In the genomic region with DNA sequence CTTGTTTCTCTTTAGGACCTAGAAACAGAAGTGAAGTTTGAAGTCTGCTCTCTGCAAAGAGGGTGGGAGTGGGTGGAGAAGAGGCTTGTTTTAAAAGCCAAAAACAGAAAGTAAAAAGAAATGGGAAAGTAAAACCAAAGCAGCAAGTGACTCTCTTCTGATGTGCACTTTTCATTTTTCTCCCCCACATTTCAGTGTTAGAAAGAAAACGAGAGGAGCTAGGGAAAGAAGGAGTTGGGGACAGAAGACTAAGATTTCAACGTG, we compare ENCODE assay signal across 9 cellular contexts. TPM values are rescaled to one million over a fixed set of nuclear protein-coding genes. Genes with fewer than 3 reads are reported as not detected.
A peak's percentile ranks its signal among the peaks of the same experiment; 100 is the strongest.
DNase-seq lines count a peak whose midpoint lies in the region; ATAC-seq and TF ChIP-seq lines count a peak whose summit lies in the region.
"Had no signal": no experiment of that assay in that cellular context is flagged by ENCODE, and none has a peak within 500 bp of the region (broad histone marks: within the 10 kb centered on the region; RNA-seq: fewer than 3 reads in every experiment).

No MANE protein-coding gene starts in this region.

- peak overlapping the region; percentile 45 for H3K4me3 ChIP-seq in CD8-positive, alpha-beta memory T cell (ENCODE audit: low read length)
- H3K4me3 ChIP-seq in esophagus squamous epithelium (peak overlapping the region; percentile 44 to 74 (median 54)), gastroesophageal sphincter (peak overlapping the region in 1 of 2 donors; percentile 50)

- no peaks in the 10 kb centered on the region for H3K36me3 Mint-ChIP-seq in CD8-positive, alpha-beta memory T cell

- H3K27me3 Mint-ChIP-seq in CD8-positive, alpha-beta memory T cell, result peaks cover 24 to 45% of the 10 kb centered on the region in 2 donors

- H3K27ac ChIP-seq in CD8-positive, alpha-beta memory T cell (ENCODE audit: low read depth, low read length), result no peak overlapping the region
- H3K27ac ChIP-seq in esophagus squamous epithelium (peak overlapping the region in 3 of 4 donors; percentile 30 to 71 (median 63)), gastroesophageal sphincter (no peak overlapping the region)

- peak; percentile 49 for ATAC-seq in GM19467 (IDR thresholded peaks at IDR 0.05; ENCODE audit: unreplicated experiment)
- ATAC-seq in HG03460 (IDR thresholded peaks at IDR 0.05; ENCODE audit: unreplicated experiment), result peak; percentile 45
- peak; percentile 29 for ATAC-seq in stimulated activated naive CD8-positive, alpha-beta T cell treated with anti-CD3 and anti-CD28 coated beads, Interleukin-15, Interleukin-2, amounts not matched to agents 100 U/mL and 50 U/mL, for 24 hours
- ATAC-seq in gastroesophageal sphincter, result no peak

- DNase-seq in CD8-positive, alpha-beta memory T cell, result no peak
- DNase-seq in esophagus squamous epithelium (lab: John Stamatoyannopoulos, UW) (no peak), hepatic stellate cell (ENCODE audit: low spot score) (no peak), HT-29 (ENCODE audit: low spot score) (no peak)
- DNase-seq in stimulated activated naive CD8-positive, alpha-beta T cell treated with anti-CD3 and anti-CD28 coated beads, Interleukin-15, Interleukin-2, amounts not matched to agents 100 U/mL and 50 U/mL, for 24 hours, result no peak

- no peaks in the 10 kb centered on the region for H3K9me3 ChIP-seq in CD8-positive, alpha-beta memory T cell (ENCODE audit: low read length)
- H3K9me3 ChIP-seq in esophagus squamous epithelium (no peaks in the 10 kb centered on the region), gastroesophageal sphincter (no peaks in the 10 kb centered on the region)

- H3K27me3 ChIP-seq in CD8-positive, alpha-beta memory T cell (ENCODE audit: insufficient read depth, low read length, poor library complexity, severe bottlenecking), result peaks cover 3% of the 10 kb centered on the region
- H3K27me3 ChIP-seq in esophagus squamous epithelium (peaks cover 0 to 26% (median 0%) of the 10 kb centered on the region in 4 donors), gastroesophageal sphincter (peaks cover 40% of the 10 kb centered on the region)

- no peaks in the 10 kb centered on the region for H3K4me1 ChIP-seq in CD8-positive, alpha-beta memory T cell (ENCODE audit: insufficient read depth, low read length)
- H3K4me1 ChIP-seq in esophagus squamous epithelium, result peaks cover 1 to 69% (median 8%) of the 10 kb centered on the region in 3 donors
- peaks cover 0 to 22% (median 12%) of the 10 kb centered on the region in 3 donors for H3K4me1 ChIP-seq in gastroesophageal sphincter

- H3K4me1 Mint-ChIP-seq in CD8-positive, alpha-beta memory T cell, result peaks cover 15 to 24% (median 19%) of the 10 kb centered on the region in 3 donors

- H3K4me3 Mint-ChIP-seq in CD8-positive, alpha-beta memory T cell, result peak overlapping the region; percentile 7 to 78 (median 62)

- CTCF ChIA-PET in CD8-positive, alpha-beta memory T cell (lab: Charles Lee), result no interaction called here

- H3K27ac Mint-ChIP-seq in CD8-positive, alpha-beta memory T cell, result peak overlapping the region in 1 of 8 donors; percentile 30

- no peak for TF ChIP-seq EP300 in gastroesophageal sphincter (IDR thresholded peaks at IDR 0.05)

- no peaks in the 10 kb centered on the region for H3K36me3 ChIP-seq in CD8-positive, alpha-beta memory T cell (ENCODE audit: insufficient read depth, low read length)
- no peaks in the 10 kb centered on the region for H3K36me3 ChIP-seq in esophagus squamous epithelium
- H3K36me3 ChIP-seq in gastroesophageal sphincter, result no peaks in the 10 kb centered on the region

- TF ChIP-seq CTCF in esophagus squamous epithelium (IDR thresholded peaks at IDR 0.05), result no peak
- TF ChIP-seq CTCF in gastroesophageal sphincter (IDR thresholded peaks at IDR 0.05), result no peak

- WGBS in esophagus squamous epithelium, 2 donors, result 16 to 21% methylated on average over 2 of the region's 2 CpGs
- WGBS in gastroesophageal sphincter (ENCODE audit: low coverage in 1 of 2), 2 donors, result 35 to 40% methylated on average over 2 of the region's 2 CpGs

- TF ChIP-seq POLR2A in esophagus squamous epithelium (IDR thresholded peaks at IDR 0.05) (no peak), gastroesophageal sphincter (IDR thresholded peaks at IDR 0.05) (no peak)

- POLR2A ChIA-PET in CD8-positive, alpha-beta memory T cell (lab: Charles Lee), result no interaction called here

- peaks cover 0 to 2% (median 0%) of the 10 kb centered on the region in 5 donors for H3K9me3 Mint-ChIP-seq in CD8-positive, alpha-beta memory T cell

- intact Hi-C loops in esophagus squamous epithelium (cut with DNase I), result no loop called here

RNA-seq across cellular contexts. Expression of gene C6orf141, which starts 1.3 kb away (rescaled TPM):
- not detected for total RNA-seq in CD8-positive, alpha-beta memory T cell
- not detected for polyA plus RNA-seq in CD8-positive, alpha-beta memory T cell
- 10 to 100 TPM in 3 of 4 donors, 1 to 10 TPM in 1; 10.0 to 22.8 (median 18.3) TPM for total RNA-seq in esophagus squamous epithelium
- total RNA-seq in gastroesophageal sphincter, result 1 to 10 TPM; 1.6 to 2.6 (median 2.1) TPM
- 36.8 and 45.8 TPM in 2 replicates for total RNA-seq in HT-29 (2014; rRNA removed; shearing (Covaris generic))

RNA-seq across cellular contexts. Expression of gene GLYATL3, which starts 52.1 kb away (rescaled TPM):
- not detected for total RNA-seq in CD8-positive, alpha-beta memory T cell
- not detected for polyA plus RNA-seq in CD8-positive, alpha-beta memory T cell
- total RNA-seq in esophagus squamous epithelium (not detected), gastroesophageal sphincter (not detected)
- total RNA-seq in HT-29 (2014; rRNA removed; shearing (Covaris generic)), result not detected in 2 replicates
- total RNA-seq: dermis microvascular lymphatic vessel endothelial cell had no signal

Comparison
In these comparisons a context has a peak if more than half of its experiments do, and no peak if none do; other contexts are left out.
1. H3K27ac ChIP-seq: peak in esophagus squamous epithelium (3 of 4); none in CD8-positive, alpha-beta memory T cell (single experiment) and gastroesophageal sphincter (0 of 4).